ENCODE assay signal across 14 cellular contexts in the genomic region with DNA sequence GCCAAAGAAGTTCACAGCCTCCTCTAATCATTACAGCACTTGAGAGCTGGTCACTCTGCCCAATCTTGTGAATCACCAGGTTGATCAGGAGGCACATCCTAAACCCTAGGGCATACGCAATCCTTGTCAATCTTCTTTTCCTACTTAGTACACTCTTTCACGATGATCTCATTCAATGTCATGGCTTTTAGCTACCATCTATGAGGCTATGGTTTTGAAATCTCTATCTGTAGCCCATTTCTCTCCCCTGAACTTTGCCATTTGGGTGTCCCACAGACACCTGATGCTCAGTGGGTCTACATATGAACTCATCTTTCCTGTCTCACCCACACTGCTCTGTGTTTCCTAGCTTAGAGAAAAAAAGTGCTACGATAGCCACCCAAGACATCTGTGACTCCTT. TPM values are rescaled to one million over a fixed set of nuclear protein-coding genes. Genes with fewer than 3 reads are reported as not detected.
DNase-seq lines count a peak whose midpoint lies in the region; ATAC-seq, FAIRE-seq and TF ChIP-seq lines count a peak whose summit lies in the region.
"Had no signal": no experiment of that assay in that cellular context is flagged by ENCODE, and none has a peak within 500 bp of the region (broad histone marks: within the 10 kb centered on the region; RNA-seq: fewer than 3 reads in every experiment).

No MANE protein-coding gene starts in this region.

- intact Hi-C loops in GM12878 (cut with micrococcal nuclease; ENCODE audit: unreplicated experiment), result no loop called here
- intact Hi-C loops in posterior vena cava (cut with DNase I), result loop anchor here in 1 of 2 donors (10.0 kb wide), 1 partner anchor 62 kb away; no protein-coding TSS in a partner anchor
- intact Hi-C loops in ovary (cut with DNase I), result no loop called here

- H2AFZ ChIP-seq in GM12878 (ENCODE audit: control insufficient read depth, low read depth, low read length) (no peak overlapping the region), neural progenitor cell (replicated peaks) (no peak overlapping the region)

- peaks cover 14% of the 10 kb centered on the region for H3K4me1 Mint-ChIP-seq in neural progenitor cell

- H3K27ac Mint-ChIP-seq in neural progenitor cell, result no peak overlapping the region

- no TSS peak for BruUV-seq in GM12878 (replicated peaks; lab: Mats Ljungman, UMichigan)

- H3K9me3 ChIP-seq in GM12878 (replicated peaks; ENCODE audit: control insufficient read depth, insufficient read depth, low read length) (no peaks in the 10 kb centered on the region), neural progenitor cell (ENCODE audit: low read depth) (no peaks in the 10 kb centered on the region), ovary (no peaks in the 10 kb centered on the region)
- H3K9me3 ChIP-seq: sigmoid colon had no signal

- ATAC-seq in GM12878 (peak; percentile 2; the same call in 1 of the 3 replicates), HG02852 (IDR thresholded peaks at IDR 0.05; ENCODE audit: unreplicated experiment) (no peak)

- H3K27ac ChIP-seq in GM12878 (ENCODE audit: control insufficient read depth, insufficient read depth) (no peak overlapping the region), neural progenitor cell (no peak overlapping the region), ovary (no peak overlapping the region)
- H3K27ac ChIP-seq: sigmoid colon had no signal

- no peak for TF ChIP-seq RAD21 in GM12878 (IDR thresholded peaks at IDR 0.05; ENCODE audit: insufficient read depth, low read depth, low read length)

- H3K27me3 ChIP-seq in GM12878 (replicated peaks in 1 of 2; ENCODE audit: control insufficient read depth in 2 of 2, insufficient read depth in 2 of 2, low read length in 1 of 2) (no peaks in the 10 kb centered on the region), neural progenitor cell (no peaks in the 10 kb centered on the region), ovary (no peaks in the 10 kb centered on the region)
- H3K27me3 ChIP-seq: sigmoid colon had no signal

- H3K36me3 ChIP-seq in GM12878 (ENCODE audit: control insufficient read depth in 2 of 2, insufficient read depth in 2 of 2, low read length in 1 of 2) (peaks cover 0 to 5% of the 10 kb centered on the region in 2 experiments; a peak in 1 of 4 replicates), neural progenitor cell (no peaks in the 10 kb centered on the region), ovary (no peaks in the 10 kb centered on the region)

- H3K27me3 Mint-ChIP-seq in neural progenitor cell (ENCODE audit: insufficient read depth, low read depth), result peaks cover 9% of the 10 kb centered on the region

- H3K4me3 ChIP-seq in GM12878, result no peak overlapping the region
- H3K4me3 ChIP-seq in neural progenitor cell, result no peak overlapping the region
- no peak overlapping the region for H3K4me3 ChIP-seq in ovary
- H3K4me3 ChIP-seq: sigmoid colon had no signal

- TF ChIP-seq EP300 in GM12878 (IDR thresholded peaks at IDR 0.05; ENCODE audit: borderline replicate concordance in 1 of 2, control insufficient read depth in 1 of 2, low read depth in 2 of 2, low read length in 2 of 2) (no peak), ovary (IDR thresholded peaks at IDR 0.05) (no peak)

- no peak for FAIRE-seq in GM12878 (lab: Jason Lieb, UNC)
- FAIRE-seq: colon had no signal

- TF ChIP-seq POLR2A in GM12878 (IDR thresholded peaks at IDR 0.05; ENCODE audit: low read depth, low read length), result no peak
- TF ChIP-seq POLR2A in ovary (IDR thresholded peaks at IDR 0.05), result no peak

- in situ Hi-C loops in GM12878 (cut with MboI), result no loop called here

- H3K9me3 Mint-ChIP-seq in neural progenitor cell, result no peaks in the 10 kb centered on the region

- SMC1A ChIA-PET in GM12878 (lab: Charles Lee; ENCODE audit: uncharacterized antibody, unreplicated experiment), result interaction anchor here (1.1 to 4.8 kb wide), 3 partner anchors 10 to 78 kb away, joined by 4 to 33 read pairs (median 4); no protein-coding TSS in a partner anchor

- H3K9ac ChIP-seq in GM12878 (ENCODE audit: control insufficient read depth, insufficient read depth, low read length) (no peak overlapping the region), neural progenitor cell (no peak overlapping the region)

- peaks cover 10% of the 10 kb centered on the region for H3F3A ChIP-seq in neural progenitor cell (ENCODE audit: low read depth)

- CTCF ChIA-PET in GM12878 (lab: Yijun Ruan, JAX), result interaction anchor here (0.7 to 2.9 kb wide), 3 partner anchors 33 to 179 kb away, joined by 3 to 16 read pairs (median 4); partner anchors contain the start of gene RCC1

- H4K20me1 ChIP-seq in GM12878 (ENCODE audit: control insufficient read depth, insufficient read depth) (no peaks in the 10 kb centered on the region), neural progenitor cell (ENCODE audit: low read depth) (no peaks in the 10 kb centered on the region)

- H3K4me1 ChIP-seq in GM12878 (ENCODE audit: control insufficient read depth, insufficient read depth, low read length) (peaks cover 11% of the 10 kb centered on the region), neural progenitor cell (peaks cover 5% of the 10 kb centered on the region), ovary (ENCODE audit: insufficient read depth) (no peaks in the 10 kb centered on the region)

- H3K36me3 Mint-ChIP-seq in neural progenitor cell, result no peaks in the 10 kb centered on the region

- H3K79me2 ChIP-seq in GM12878 (ENCODE audit: control insufficient read depth, insufficient read depth, low read length), result peaks cover 16% of the 10 kb centered on the region
- peaks cover 15% of the 10 kb centered on the region for H3K79me2 ChIP-seq in neural progenitor cell (ENCODE audit: low read depth)

- H3K4me2 ChIP-seq in GM12878 (ENCODE audit: control insufficient read depth, insufficient read depth), result no peak overlapping the region
- no peak overlapping the region for H3K4me2 ChIP-seq in neural progenitor cell

- TF ChIP-seq CTCF in GM12878 (IDR thresholded peaks at IDR 0.05 in 2 of 3, conservative IDR thresholded peaks at IDR 0.05 in 1 of 3; ENCODE audit: control insufficient read depth in 2 of 3, extremely low read depth in 1 of 3, insufficient read depth in 1 of 3, low read depth in 3 of 3, low read length in 3 of 3) (no peak), neural progenitor cell (IDR thresholded peaks at IDR 0.05) (no peak), ovary (IDR thresholded peaks at IDR 0.05) (no peak)

- 20% methylated on average over 3 of the region's 3 CpGs for WGBS in GM12878 (ENCODE audit: insufficient coverage, insufficient replicate concordance, low lambda C conversion rate, missing lambda C conversion rate)
- 80 to 84% (median 81%) methylated on average over 3 of the region's 3 CpGs for whole genome bisulfite sequencing in ovary, 3 donors

- no peak overlapping the region for H3K4me3 Mint-ChIP-seq in neural progenitor cell

- DNase-seq in NCI-H82 (lab: John Stamatoyannopoulos, UW) (peak; percentile 43), NCI-H82 treated with DMSO at 0.1 percent for 48 hours (lab: John Stamatoyannopoulos, UW; ENCODE audit: unreplicated experiment) (no peak), NAMALWA (ENCODE audit: low spot score) (peak; percentile 48), GM12878 (ENCODE audit: low read depth, low spot score) (no peak), posterior vena cava (ENCODE audit: low spot score) (peak; percentile 11), neural progenitor cell (ENCODE audit: low spot score) (no peak), ovary (no peak)
- DNase-seq: activated gamma-delta T cell treated with Interleukin-2 at 50 U/mL for 16 hours, DMS79 treated with DMSO at 0.1 percent for 48 hours, mesendoderm, NCI-H146, sigmoid colon had no signal

- RAD21 ChIA-PET in GM12878 (lab: Charles Lee; ENCODE audit: unreplicated experiment), result interaction anchor here (0.8 to 1.6 kb wide), 3 partner anchors 78 to 275 kb away, joined by 3 to 7 read pairs (median 4); no protein-coding TSS in a partner anchor

- POLR2A ChIA-PET in GM12878 (lab: Charles Lee), result interaction anchor here (0.6 to 2.7 kb wide), 4 partner anchors 78 to 220 kb away, joined by 3 to 10 read pairs (median 4); no protein-coding TSS in a partner anchor

RNA-seq across cellular contexts. Expression of gene MED18, which starts 1.9 kb away (rescaled TPM):
- total RNA-seq in GM12878 (2013; cell fraction: nucleolus; rRNA removed), result 9.5 and 11.8 TPM in 2 replicates
- total RNA-seq in GM12878 (2014; rRNA removed) (24.1 and 24.9 TPM in 2 replicates), GM12878 (2014; rRNA removed; fragmentation: Illumina TruSeq; extraction: Trizol) (21.2 and 23.9 TPM in 2 replicates), GM12878 (2021) (19.3 and 21.9 TPM in 2 replicates), posterior vena cava (10 to 100 TPM in 1 of 2 donors, 1 to 10 TPM in 1; 9.5 to 10.7 TPM), neural progenitor cell (ENCODE audit: low replicate concordance) (16.9 and 27.3 TPM in 2 replicates), ovary (10 to 100 TPM in 1 of 7 donors, 1 to 10 TPM in 6; 6.4 to 14.5 (median 8.6) TPM)
- 14.2 TPM for polyA plus RNA-seq in GM12878 (2011; ENCODE audit: low read depth)
- polyA plus RNA-seq in GM12878 (2011; rRNA removed) (42.2 and 45.7 TPM in 2 replicates), GM12878 (2014; fragmentation: Illumina TruSeq; extraction: Trizol) (28.1 and 33.5 TPM in 2 replicates), GM12878 (2014; fragmentation: Nextera tagmentation; extraction: Ambion mirVana) (10 to 100 TPM; 31.3 to 33.3 TPM), GM12878 (2014; rRNA removed) (20.9 and 22.1 TPM in 2 replicates), GM12878 (2016; fragmentation: Nextera tagmentation; extraction: Ambion mirVana) (10 to 100 TPM; 23.1 to 25.7 TPM), ovary (10 to 100 TPM in 1 of 2 donors, 1 to 10 TPM in 1; 9.0 to 15.3 TPM)
- 58.9 and 63.9 TPM in 2 replicates for polyA plus RNA-seq in GM12878 (2011; cell fraction: cytosol; rRNA removed)
- polyA plus RNA-seq in GM12878 (2011; cell fraction: nucleus; rRNA removed), result 44.0 and 46.6 TPM in 2 replicates
- polyA plus RNA-seq in GM12878 (2012), result 15.1 and 20.4 TPM in 2 replicates
- 132 and 144 TPM in 2 replicates for polyA minus RNA-seq in GM12878 (2011; rRNA and poly(A)+ RNA removed)
- 21.4 and 21.5 TPM in 2 replicates for polyA minus RNA-seq in GM12878 (2011; cell fraction: cytosol; rRNA and poly(A)+ RNA removed)
- 8.7 and 12.5 TPM in 2 replicates for polyA minus RNA-seq in GM12878 (2011; cell fraction: nucleus; rRNA and poly(A)+ RNA removed)

RNA-seq across cellular contexts. Expression of gene PHACTR4, which starts 42.6 kb away (rescaled TPM):
- total RNA-seq in GM12878 (2013; cell fraction: nucleolus; rRNA removed), result 25.2 and 26.3 TPM in 2 replicates
- total RNA-seq in GM12878 (2014; rRNA removed) (10.1 and 10.4 TPM in 2 replicates), GM12878 (2014; rRNA removed; fragmentation: Illumina TruSeq; extraction: Trizol) (12.4 and 13.1 TPM in 2 replicates), GM12878 (2021) (25.4 and 28.7 TPM in 2 replicates), posterior vena cava (10 to 100 TPM; 21.7 to 25.9 TPM), neural progenitor cell (ENCODE audit: low replicate concordance) (22.3 and 34.0 TPM in 2 replicates), ovary (10 to 100 TPM; 20.1 to 37.7 (median 31.8) TPM)
- polyA plus RNA-seq in GM12878 (2011; ENCODE audit: low read depth), result 9.2 TPM
- polyA plus RNA-seq in GM12878 (2011; rRNA removed) (9.1 and 10.4 TPM in 2 replicates), GM12878 (2014; fragmentation: Illumina TruSeq; extraction: Trizol) (34.2 and 37.7 TPM in 2 replicates), GM12878 (2014; fragmentation: Nextera tagmentation; extraction: Ambion mirVana) (1 to 10 TPM; 8.9 to 9.3 TPM), GM12878 (2014; rRNA removed) (12.5 and 12.9 TPM in 2 replicates), GM12878 (2016; fragmentation: Nextera tagmentation; extraction: Ambion mirVana) (10 to 100 TPM; 16.9 to 19.0 TPM), ovary (10 to 100 TPM; 20.3 to 50.8 TPM)
- polyA plus RNA-seq in GM12878 (2011; cell fraction: cytosol; rRNA removed), result 9.5 and 16.4 TPM in 2 replicates
- 5.5 and 9.3 TPM in 2 replicates for polyA plus RNA-seq in GM12878 (2011; cell fraction: nucleus; rRNA removed)
- polyA plus RNA-seq in GM12878 (2012), result 11.5 and 13.2 TPM in 2 replicates
- polyA minus RNA-seq in GM12878 (2011; rRNA and poly(A)+ RNA removed), result 10.5 and 13.9 TPM in 2 replicates
- 6.4 and 7.0 TPM in 2 replicates for polyA minus RNA-seq in GM12878 (2011; cell fraction: cytosol; rRNA and poly(A)+ RNA removed)
- 3.9 and 5.2 TPM in 2 replicates for polyA minus RNA-seq in GM12878 (2011; cell fraction: nucleus; rRNA and poly(A)+ RNA removed)

Comparison
In these comparisons a context has a peak if more than half of its experiments do, and no peak if none do; other contexts are left out.
1. DNase-seq: peak in NCI-H82 (single experiment), NAMALWA (single experiment) and posterior vena cava (single experiment); none in NCI-H82 treated with DMSO at 0.1 percent for 48 hours (single experiment), GM12878 (single experiment), neural progenitor cell (single experiment) and ovary (0 of 5).